ENCODE assay signal across 4 cellular contexts in the genomic region with DNA sequence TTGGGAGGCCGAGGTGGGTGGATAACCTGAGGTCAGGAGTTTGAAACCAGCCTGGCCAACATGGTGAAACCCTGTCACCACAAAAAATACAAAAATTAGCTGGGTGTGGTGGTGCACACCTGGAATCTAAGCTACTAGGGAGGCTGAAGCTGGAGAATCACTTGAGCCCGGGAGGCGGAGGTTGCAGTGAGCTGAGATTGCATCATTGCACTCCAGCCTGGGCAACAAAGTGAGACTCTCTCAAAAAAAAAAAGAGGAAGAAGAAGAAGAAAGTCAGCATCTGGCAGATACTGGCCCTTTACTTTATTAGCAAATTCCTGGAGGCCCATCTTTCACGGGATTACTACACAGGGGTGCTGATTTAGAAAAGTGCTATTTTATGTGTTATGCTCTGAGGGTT. TPM values are rescaled to one million over a fixed set of nuclear protein-coding genes. Genes with fewer than 3 reads are reported as not detected.
"Had no signal": no experiment of that assay in that cellular context is flagged by ENCODE, and none has a peak within 500 bp of the region (broad histone marks: within the 10 kb centered on the region; RNA-seq: fewer than 3 reads in every experiment).

No MANE protein-coding gene starts in this region.

RNA-seq across cellular contexts. Expression of a gene that starts 39.3 kb away (rescaled TPM):
- total RNA-seq: GM23248, HFFc6, HT1080, IMR-90 had no signal
- polyA plus RNA-seq: GM23248, IMR-90 had no signal
